ENCODE assay signal across 8 cellular contexts in the genomic region with DNA sequence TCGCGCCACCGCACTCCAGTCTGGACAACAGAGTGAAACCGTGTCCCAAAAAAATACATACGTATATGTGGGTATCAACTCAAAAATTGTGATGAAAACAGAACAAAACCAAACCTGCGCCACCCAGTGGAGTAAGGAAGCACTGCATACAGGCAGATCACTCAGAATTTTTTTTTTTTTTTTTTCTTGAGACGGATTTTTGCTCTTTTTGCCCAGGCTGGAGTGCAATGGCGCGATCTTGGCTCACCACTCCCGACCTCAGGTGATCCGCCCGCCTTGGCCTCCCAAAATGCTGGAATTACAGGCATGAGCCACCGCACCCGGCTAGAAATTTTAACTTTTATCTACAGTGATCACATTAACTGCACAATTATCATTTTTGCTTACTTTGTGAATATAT. TPM values are rescaled to one million over a fixed set of nuclear protein-coding genes. Genes with fewer than 3 reads are reported as not detected.
DNase-seq lines count a peak whose midpoint lies in the region; ATAC-seq and TF ChIP-seq lines count a peak whose summit lies in the region.

No MANE protein-coding gene starts in this region.

- H3K4me3 ChIP-seq in astrocyte of the cerebellum (ENCODE audit: low read depth, low read length) = no peak overlapping the region

- peak; percentile 62 for ATAC-seq in HG03159 (IDR thresholded peaks at IDR 0.05; ENCODE audit: unreplicated experiment)
- ATAC-seq in HG02981 (IDR thresholded peaks at IDR 0.05; ENCODE audit: unreplicated experiment) = no peak
- ATAC-seq in HG03571 (IDR thresholded peaks at IDR 0.05; ENCODE audit: unreplicated experiment) = no peak

- TF ChIP-seq CTCF in astrocyte of the cerebellum (IDR thresholded peaks at IDR 0.05; ENCODE audit: low read depth, low read length, missing control alignments) = peak; percentile 80

- DNase-seq in Caki2 (ENCODE audit: low read depth) = peak; percentile 58
- DNase-seq in T-helper 2 cell = peak; percentile 14 to 69 (median 51)
- DNase-seq in astrocyte of the cerebellum (ENCODE audit: low read depth) = peak; percentile 39
- DNase-seq in iris pigment epithelial cell (ENCODE audit: low read depth) = peak; percentile 41
- peak; percentile 53 to 61 (median 54) for DNase-seq in stimulated activated CD4-positive, alpha-beta T cell treated with anti-CD3 and anti-CD28 coated beads, Interleukin-1b, Interleukin-23, amount 100 ng/mL, for 24 hours (ENCODE audit: low read depth in 4 of 4, low spot score in 1 of 4)

- in situ Hi-C loops in Caki2 (cut with HindIII; ENCODE audit: low pct_unique_long_range_greater_than_20kb, low sequenced_read_pairs) (no loop called here), astrocyte of the cerebellum (cut with HindIII; ENCODE audit: low sequenced_read_pairs) (no loop called here)

RNA-seq across cellular contexts. Expression of gene TMEM236, which starts 9.1 kb away (rescaled TPM):
- 0.14 TPM in 1 of 2 replicates, not detected in the other for total RNA-seq in Caki2 (2014; rRNA removed; shearing (Covaris generic); ENCODE audit: low replicate concordance)
